In genomic region chr3:122233109-122233952, GRCh38 we compare ENCODE assay signal across 8 cellular contexts. TPM values are rescaled to one million over a fixed set of nuclear protein-coding genes. Genes with fewer than 3 reads are reported as not detected.
DNase-seq lines count a peak whose midpoint lies in the region; ATAC-seq and TF ChIP-seq lines count a peak whose summit lies in the region.

No MANE protein-coding gene starts in this region.

- H3K4me3 Mint-ChIP-seq in HFFc6: no peak overlapping the region

- H3K79me1 ChIP-seq in neuronal stem cell (ENCODE audit: low read depth, low read length): peaks cover 2% of the 10 kb centered on the region

- in situ Hi-C loops in G401 (cut with HindIII; ENCODE audit: low sequenced_read_pairs): no loop called here

- ATAC-seq in GM19372 (IDR thresholded peaks at IDR 0.05; ENCODE audit: low read depth, unreplicated experiment) (peak; percentile 76), HG03196 (IDR thresholded peaks at IDR 0.05; ENCODE audit: unreplicated experiment) (peak; percentile 57)
- ATAC-seq in activated naive CD4-positive, alpha-beta T cell treated with anti-CD3 and anti-CD28 coated beads, Interleukin-2, amount 50 U/mL, for 72 hours: peak; percentile 38 to 72

- H3K9me3 Mint-ChIP-seq in activated naive CD4-positive, alpha-beta T cell treated with anti-CD3 and anti-CD28 coated beads, Interleukin-2, amount 50 U/mL, for 72 hours: no peaks in the 10 kb centered on the region
- no peaks in the 10 kb centered on the region for H3K9me3 Mint-ChIP-seq in HFFc6

- no peak overlapping the region for H4K91ac ChIP-seq in neuronal stem cell (ENCODE audit: low read depth, low read length, poor library complexity)

- no peak overlapping the region for H4K8ac ChIP-seq in neuronal stem cell (ENCODE audit: low read depth, low read length)

- no peak overlapping the region for H2BK5ac ChIP-seq in neuronal stem cell (ENCODE audit: low read length)

- peaks cover 0 to 6% (median 0%) of the 10 kb centered on the region in 3 experiments for H3K27me3 ChIP-seq in neuronal stem cell (ENCODE audit: control insufficient read depth in 3 of 3, insufficient read depth in 3 of 3, low read depth in 1 of 3, low read length in 3 of 3)

- no peak overlapping the region for H3K4ac ChIP-seq in neuronal stem cell (ENCODE audit: low read length)

- no peaks in the 10 kb centered on the region for H3K4me1 Mint-ChIP-seq in HFFc6 (ENCODE audit: low read depth)

- H2BK15ac ChIP-seq in neuronal stem cell (ENCODE audit: low read length): no peak overlapping the region

- H3K4me3 ChIP-seq in neuronal stem cell (ENCODE audit: low read length in 2 of 2): no peak overlapping the region

- no peak overlapping the region for H3K4me2 ChIP-seq in neuronal stem cell (ENCODE audit: insufficient read depth, low read length, poor library complexity, severe bottlenecking)

- H3K14ac ChIP-seq in neuronal stem cell (ENCODE audit: low read length): no peak overlapping the region

- no peak overlapping the region for H3K9ac ChIP-seq in neuronal stem cell (ENCODE audit: low read depth, low read length, poor library complexity)

- H3K27ac ChIP-seq in neuronal stem cell (replicated peaks; ENCODE audit: low read length): no peak overlapping the region

- no CpG with 5 or more reads among the region's 13 CpGs for WGBS in neuronal stem cell (ENCODE audit: extremely low coverage in 2 of 2, insufficient read length in 2 of 2, insufficient replicate concordance in 1 of 2), 2 donors

- peak overlapping the region; percentile 25 to 44 for H3K27ac Mint-ChIP-seq in activated naive CD4-positive, alpha-beta T cell treated with anti-CD3 and anti-CD28 coated beads, Interleukin-2, amount 50 U/mL, for 72 hours
- no peak overlapping the region for H3K27ac Mint-ChIP-seq in HFFc6

- no peak overlapping the region for H2AFZ ChIP-seq in neuronal stem cell (ENCODE audit: low read length)

- H2AK5ac ChIP-seq in neuronal stem cell (ENCODE audit: low read depth, low read length): no peak overlapping the region

- H3K18ac ChIP-seq in neuronal stem cell (ENCODE audit: low read length): no peak overlapping the region

- DNase-seq in G401 (ENCODE audit: low spot score): peak; percentile 1
- DNase-seq in activated naive CD4-positive, alpha-beta T cell treated with anti-CD3 and anti-CD28 coated beads, Interleukin-2, amount 50 U/mL, for 72 hours (ENCODE audit: low spot score in 2 of 2): no peak
- DNase-seq in NCI-H2107 treated with DMSO at 0.1 percent for 48 hours (lab: John Stamatoyannopoulos, UW; ENCODE audit: unreplicated experiment): no peak
- no peak for DNase-seq in HFFc6
- DNase-seq in glomerular visceral epithelial cell (ENCODE audit: extremely low spot score): no peak
- no peak for DNase-seq in neuronal stem cell (ENCODE audit: low spot score)

- H2BK120ac ChIP-seq in neuronal stem cell (ENCODE audit: low read depth, low read length): no peak overlapping the region

- no peak for TF ChIP-seq CTCF in HFFc6 (IDR thresholded peaks at IDR 0.05)

- H3K9me3 ChIP-seq in neuronal stem cell (replicated peaks in 1 of 2; ENCODE audit: control insufficient read depth in 2 of 2, insufficient read depth in 1 of 2, low read depth in 1 of 2, low read length in 2 of 2): peaks cover 0 to 2% of the 10 kb centered on the region in 2 donors

- peaks cover 36% of the 10 kb centered on the region for H3K27me3 Mint-ChIP-seq in HFFc6 (ENCODE audit: insufficient read depth)

- no peak overlapping the region for H3K23ac ChIP-seq in neuronal stem cell (ENCODE audit: low read depth, low read length, poor library complexity)

- H2BK12ac ChIP-seq in neuronal stem cell (ENCODE audit: low read length): no peak overlapping the region

- H3K36me3 Mint-ChIP-seq in activated naive CD4-positive, alpha-beta T cell treated with anti-CD3 and anti-CD28 coated beads, Interleukin-2, amount 50 U/mL, for 72 hours: no peaks in the 10 kb centered on the region
- H3K36me3 Mint-ChIP-seq in HFFc6 (ENCODE audit: low read depth): no peaks in the 10 kb centered on the region

- no peaks in the 10 kb centered on the region for H3K4me1 ChIP-seq in neuronal stem cell (ENCODE audit: control insufficient read depth in 2 of 2, insufficient read depth in 1 of 2, low read depth in 1 of 2, low read length in 2 of 2)

- H3K36me3 ChIP-seq in neuronal stem cell (replicated peaks in 1 of 2; ENCODE audit: control insufficient read depth in 2 of 2, insufficient read depth in 2 of 2, low read length in 2 of 2): no peaks in the 10 kb centered on the region

RNA-seq across cellular contexts. Expression of gene CASR, which starts 49.9 kb away (rescaled TPM):
- total RNA-seq in G401 (2014; rRNA removed; shearing (Covaris generic)): not detected in 2 replicates
- not detected for total RNA-seq in activated naive CD4-positive, alpha-beta T cell treated with anti-CD3 and anti-CD28 coated beads, Interleukin-2, amount 50 U/mL, for 72 hours
- under 1 TPM in 1 of 6 experiments, not detected in 5; 0.03 TPM for total RNA-seq in HFFc6 (2021; fragmentation: NEBNext Ultra II Directional; extraction: Animal tissue kit (Norgen Biotek cat#: 25700))
- not detected for polyA plus RNA-seq in neuronal stem cell (2013, experiment 1 of 2)
- not detected for polyA plus RNA-seq in neuronal stem cell (2013, experiment 2 of 2)
